ENCODE assay signal across 4 cellular contexts in genomic region chr15:58405865-58406264, GRCh38. TPM values are rescaled to one million over a fixed set of nuclear protein-coding genes. Genes with fewer than 3 reads are reported as not detected.
"Had no signal": no experiment of that assay in that cellular context is flagged by ENCODE, and none has a peak within 500 bp of the region (broad histone marks: within the 10 kb centered on the region; RNA-seq: fewer than 3 reads in every experiment).

No MANE protein-coding gene starts in this region.

- ATAC-seq: GM12878 had no signal

- DNase-seq: GDM1, GF-D8 had no signal

- H3K4me3 ChIP-seq: GM12878 had no signal

RNA-seq across cellular contexts. Expression of gene LIPC, which starts 25.9 kb away (rescaled TPM):
- total RNA-seq: G401 had no signal
